In the genomic region with DNA sequence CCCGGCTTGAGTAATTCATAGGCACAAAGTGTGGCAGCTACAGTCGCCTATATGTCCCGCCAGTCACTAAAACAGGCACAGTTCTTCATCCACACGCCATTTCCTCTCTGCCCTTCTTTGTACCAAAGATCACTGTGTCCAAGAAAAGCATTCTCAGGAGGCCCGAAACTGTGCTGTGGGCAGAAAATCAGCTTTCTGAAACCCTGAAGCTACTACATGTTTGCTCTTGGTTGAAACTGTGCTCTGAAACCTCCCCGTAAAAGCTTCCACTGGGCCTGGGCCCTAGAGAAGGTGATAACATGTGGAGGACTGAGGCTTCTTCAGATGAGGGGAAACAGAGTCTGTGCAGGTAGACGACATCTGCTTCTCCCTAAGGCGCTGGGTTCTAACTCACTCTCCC, we compare ENCODE assay signal across 13 cellular contexts.
DNase-seq lines count a peak whose midpoint lies in the region; ATAC-seq and TF ChIP-seq lines count a peak whose summit lies in the region.
"Had no signal": no experiment of that assay in that cellular context is flagged by ENCODE, and none has a peak within 500 bp of the region (broad histone marks: within the 10 kb centered on the region; RNA-seq: fewer than 3 reads in every experiment).

No MANE protein-coding gene starts in this region.

- no peak overlapping the region for H3K4me2 ChIP-seq in neural progenitor cell
- H3K4me2 ChIP-seq: SK-N-SH had no signal

- peaks cover 12% of the 10 kb centered on the region for H3K36me3 Mint-ChIP-seq in neural progenitor cell

- no peaks in the 10 kb centered on the region for H3K36me3 ChIP-seq in neural progenitor cell
- H3K36me3 ChIP-seq: ovary had no signal

- no peaks in the 10 kb centered on the region for H3F3A ChIP-seq in neural progenitor cell (ENCODE audit: low read depth)

- peaks cover 18% of the 10 kb centered on the region for H3K4me1 Mint-ChIP-seq in neural progenitor cell

- no peaks in the 10 kb centered on the region for H3K9me3 ChIP-seq in neural progenitor cell (ENCODE audit: low read depth)
- H3K9me3 ChIP-seq: ovary, SK-N-SH had no signal

- peaks cover 16% of the 10 kb centered on the region for H3K27me3 Mint-ChIP-seq in neural progenitor cell (ENCODE audit: insufficient read depth, low read depth)

- peaks cover 19% of the 10 kb centered on the region for H3K9me3 Mint-ChIP-seq in neural progenitor cell

- H3K27me3 ChIP-seq in neural progenitor cell: no peaks in the 10 kb centered on the region
- H3K27me3 ChIP-seq: ovary had no signal

- peak overlapping the region; percentile 21 for H3K27ac Mint-ChIP-seq in neural progenitor cell

- no peak overlapping the region for H3K27ac ChIP-seq in neural progenitor cell
- H3K27ac ChIP-seq: ovary had no signal

- H3K79me2 ChIP-seq in neural progenitor cell (ENCODE audit: low read depth): no peaks in the 10 kb centered on the region

- no peak overlapping the region for H3K4me3 Mint-ChIP-seq in neural progenitor cell

- no peak for TF ChIP-seq CTCF in neural progenitor cell (IDR thresholded peaks at IDR 0.05)

- no peak overlapping the region for H2AFZ ChIP-seq in neural progenitor cell (replicated peaks)

- H3K9ac ChIP-seq in neural progenitor cell: no peak overlapping the region
- H3K9ac ChIP-seq: SK-N-SH had no signal

- DNase-seq in neural progenitor cell (ENCODE audit: low spot score): no peak
- DNase-seq in NK-92 treated with Interleukin-12 subunit alpha and Interleukin-12 subunit beta, amount 100 ng/mL, for 24 hours (lab: John Stamatoyannopoulos, UW): no peak
- DNase-seq in DMS 273 (lab: John Stamatoyannopoulos, UW; ENCODE audit: unreplicated experiment): no peak
- DNase-seq in activated gamma-delta T cell treated with Interleukin-2 at 50 U/mL for 16 hours: no peak
- no peak for DNase-seq in NCI-H1930 (lab: John Stamatoyannopoulos, UW)
- DNase-seq: erythroblast, left cardiac atrium, NCI-H2081 treated with DMSO at 0.1 percent for 48 hours, ovary, SK-N-SH had no signal

- no peaks in the 10 kb centered on the region for H4K20me1 ChIP-seq in neural progenitor cell (ENCODE audit: low read depth)

- H3K4me3 ChIP-seq in neural progenitor cell: no peak overlapping the region
- H3K4me3 ChIP-seq: ovary had no signal

- H3K4me1 ChIP-seq in neural progenitor cell: no peaks in the 10 kb centered on the region

- ATAC-seq in GM18873 (IDR thresholded peaks at IDR 0.05; ENCODE audit: low FRiP score, unreplicated experiment) (peak; percentile 91), GM21619 (IDR thresholded peaks at IDR 0.05; ENCODE audit: unreplicated experiment) (peak; percentile 93), HG03159 (IDR thresholded peaks at IDR 0.05; ENCODE audit: unreplicated experiment) (peak; percentile 92)
- ATAC-seq: left cardiac atrium had no signal
